12 cellular contexts compared by ENCODE assay signal in genomic region chr16:85306793-85307551, GRCh38.
DNase-seq lines count a peak whose midpoint lies in the region; ATAC-seq, FAIRE-seq and TF ChIP-seq lines count a peak whose summit lies in the region.
"Had no signal": no experiment of that assay in that cellular context is flagged by ENCODE, and none has a peak within 500 bp of the region (broad histone marks: within the 10 kb centered on the region; RNA-seq: fewer than 3 reads in every experiment).

No MANE protein-coding gene starts in this region.

- BruUV-seq in HCT116 (replicated peaks; lab: Mats Ljungman, UMichigan) = no TSS peak

- H3K4me3 ChIP-seq in HCT116 (replicated peaks in 1 of 2; ENCODE audit: low read depth in 1 of 2, low read length in 2 of 2) (no peak overlapping the region), ovary (no peak overlapping the region)

- H3K9me3 Mint-ChIP-seq in activated naive CD8-positive, alpha-beta T cell treated with anti-CD3 and anti-CD28 coated beads for 36 hours = no peaks in the 10 kb centered on the region
- H3K9me3 Mint-ChIP-seq in progenitor cell of endocrine pancreas (ENCODE audit: low read depth) = no peaks in the 10 kb centered on the region
- no peaks in the 10 kb centered on the region for H3K9me3 Mint-ChIP-seq in activated T-helper 17 cell treated with anti-CD3 and anti-CD28 coated beads, Interleukin-2, amount 50 U/mL, for 72 hours

- 77 to 78% (median 78%) methylated on average over 19 of the region's 19 CpGs for WGBS in ovary, 3 donors

- FAIRE-seq in H54 (lab: Jason Lieb, UNC) = no peak
- FAIRE-seq: bronchial epithelial cell had no signal

- no peak for TF ChIP-seq EP300 in ovary (IDR thresholded peaks at IDR 0.05)

- no peak for TF ChIP-seq RAD21 in HCT116 (IDR thresholded peaks at IDR 0.05; ENCODE audit: low read depth)

- ATAC-seq in HCT116 = no peak
- no peak for ATAC-seq in activated T-helper 17 cell treated with anti-CD3 and anti-CD28 coated beads, Interleukin-2, amount 50 U/mL, for 72 hours (replicated peaks)

- RAD21 ChIA-PET in HCT116 (lab: Charles Lee; ENCODE audit: low non-redundant PET in 1 of 2, low total read pairs in 2 of 2, uncharacterized antibody in 2 of 2, unreplicated experiment in 2 of 2) = no interaction called here

- H3K27me3 ChIP-seq in HCT116 (ENCODE audit: insufficient read depth, low read length) (no peaks in the 10 kb centered on the region), ovary (no peaks in the 10 kb centered on the region)

- H3K4me1 ChIP-seq in HCT116 (ENCODE audit: control insufficient read depth in 1 of 2, insufficient read depth in 2 of 2, low read length in 2 of 2) (peaks cover 37 to 47% of the 10 kb centered on the region in 2 experiments), ovary (ENCODE audit: insufficient read depth) (peaks cover 9% of the 10 kb centered on the region)

- no peak overlapping the region for H2AFZ ChIP-seq in HCT116 (ENCODE audit: low read depth, low read length, poor library complexity, severe bottlenecking)

- H3K36me3 ChIP-seq in HCT116 (ENCODE audit: control insufficient read depth in 1 of 2, insufficient read depth in 2 of 2, low read length in 2 of 2) (no peaks in the 10 kb centered on the region), ovary (no peaks in the 10 kb centered on the region)

- intact Hi-C loops in HCT116 (cut with micrococcal nuclease) (no loop called here), ovary (cut with DNase I) (no loop called here)

- DNase-seq in HCT116 (ENCODE audit: low read depth, low spot score) (no peak), progenitor cell of endocrine pancreas (ENCODE audit: low spot score, unreplicated experiment) (no peak), A172 (ENCODE audit: low spot score) (no peak), H54 (ENCODE audit: insufficient read length, low spot score) (no peak), ovary (no peak)
- no peak for DNase-seq in activated naive CD8-positive, alpha-beta T cell treated with anti-CD3 and anti-CD28 coated beads for 36 hours
- DNase-seq: DMS 273 treated with DMSO at 0.1 percent for 48 hours, NCI-H69, SK-N-SH had no signal

- no peaks in the 10 kb centered on the region for H3K79me2 ChIP-seq in HCT116 (ENCODE audit: insufficient read depth, low read length)

- no peak for TF ChIP-seq POLR2A in HCT116 (IDR thresholded peaks at IDR 0.05; ENCODE audit: borderline replicate concordance, extremely low read depth, insufficient read depth, insufficient read length)
- no peak for TF ChIP-seq POLR2A in H54 (IDR thresholded peaks at IDR 0.05; ENCODE audit: low read depth, low read length)
- no peak for TF ChIP-seq POLR2A in ovary (IDR thresholded peaks at IDR 0.05)

- H3K4me1 Mint-ChIP-seq in activated naive CD8-positive, alpha-beta T cell treated with anti-CD3 and anti-CD28 coated beads for 36 hours = peaks cover 51% of the 10 kb centered on the region
- peaks cover 23% of the 10 kb centered on the region for H3K4me1 Mint-ChIP-seq in progenitor cell of endocrine pancreas (ENCODE audit: low read depth)
- H3K4me1 Mint-ChIP-seq in activated T-helper 17 cell treated with anti-CD3 and anti-CD28 coated beads, Interleukin-2, amount 50 U/mL, for 72 hours = peaks cover 6% of the 10 kb centered on the region

- peak overlapping the region; percentile 71; the same call in 1 of the 2 replicates for H3K4me2 ChIP-seq in HCT116 (ENCODE audit: low read length)
- H3K4me2 ChIP-seq: SK-N-SH had no signal

- no peaks in the 10 kb centered on the region for H3K9me2 ChIP-seq in HCT116 (ENCODE audit: insufficient read depth)
- H3K9me2 ChIP-seq: SK-N-SH had no signal

- CTCF ChIA-PET in HCT116 (lab: Charles Lee) = interaction anchor here (1.4 to 4.6 kb wide), 4 partner anchors 9 to 192 kb away, joined by 5 to 21 read pairs (median 6); no protein-coding TSS in a partner anchor

- no peak for TF ChIP-seq CTCF in C4-2B (conservative IDR thresholded peaks at IDR 0.05)
- no peak for TF ChIP-seq CTCF in HCT116 (IDR thresholded peaks at IDR 0.05 in 2 of 3, conservative IDR thresholded peaks at IDR 0.05 in 1 of 3; ENCODE audit: borderline replicate concordance in 1 of 3, insufficient read depth in 1 of 3, low read depth in 2 of 3, low read length in 2 of 3)
- TF ChIP-seq CTCF in progenitor cell of endocrine pancreas (IDR thresholded peaks at IDR 0.05; ENCODE audit: unreplicated experiment) = no peak
- TF ChIP-seq CTCF in ovary (IDR thresholded peaks at IDR 0.05) = no peak

- H3K27me3 Mint-ChIP-seq in activated naive CD8-positive, alpha-beta T cell treated with anti-CD3 and anti-CD28 coated beads for 36 hours = no peaks in the 10 kb centered on the region
- H3K27me3 Mint-ChIP-seq in progenitor cell of endocrine pancreas = peaks cover 14% of the 10 kb centered on the region
- no peaks in the 10 kb centered on the region for H3K27me3 Mint-ChIP-seq in activated T-helper 17 cell treated with anti-CD3 and anti-CD28 coated beads, Interleukin-2, amount 50 U/mL, for 72 hours

- peak overlapping the region; percentile 37; the same call in 1 of the 2 replicates for H3K9ac ChIP-seq in HCT116 (ENCODE audit: low read length)
- H3K9ac ChIP-seq: SK-N-SH had no signal

- POLR2A ChIA-PET in HCT116 (lab: Charles Lee) = no interaction called here

- H3K27ac ChIP-seq in C4-2B (peak overlapping the region; percentile 60), HCT116 (ENCODE audit: low read depth, low read length) (peak overlapping the region; percentile 29; the same call in 1 of the 2 replicates), ovary (no peak overlapping the region)

- H3K36me3 Mint-ChIP-seq in activated naive CD8-positive, alpha-beta T cell treated with anti-CD3 and anti-CD28 coated beads for 36 hours = no peaks in the 10 kb centered on the region
- no peaks in the 10 kb centered on the region for H3K36me3 Mint-ChIP-seq in progenitor cell of endocrine pancreas (ENCODE audit: insufficient read depth)
- no peaks in the 10 kb centered on the region for H3K36me3 Mint-ChIP-seq in activated T-helper 17 cell treated with anti-CD3 and anti-CD28 coated beads, Interleukin-2, amount 50 U/mL, for 72 hours (ENCODE audit: low read depth)

- no peaks in the 10 kb centered on the region for H4K20me1 ChIP-seq in HCT116 (ENCODE audit: insufficient read depth)

- H3K27ac Mint-ChIP-seq in activated naive CD8-positive, alpha-beta T cell treated with anti-CD3 and anti-CD28 coated beads for 36 hours = peak overlapping the region; percentile 90
- peak overlapping the region; percentile 57 for H3K27ac Mint-ChIP-seq in progenitor cell of endocrine pancreas
- no peak overlapping the region for H3K27ac Mint-ChIP-seq in activated T-helper 17 cell treated with anti-CD3 and anti-CD28 coated beads, Interleukin-2, amount 50 U/mL, for 72 hours

- H3K9me3 ChIP-seq in HCT116 (ENCODE audit: control insufficient read depth in 1 of 2, insufficient read depth in 1 of 2, low read depth in 1 of 2, low read length in 2 of 2) (no peaks in the 10 kb centered on the region), ovary (no peaks in the 10 kb centered on the region)
- H3K9me3 ChIP-seq: SK-N-SH had no signal

- H3K4me3 Mint-ChIP-seq in activated naive CD8-positive, alpha-beta T cell treated with anti-CD3 and anti-CD28 coated beads for 36 hours = no peak overlapping the region
- no peak overlapping the region for H3K4me3 Mint-ChIP-seq in progenitor cell of endocrine pancreas (ENCODE audit: low read depth)
- no peak overlapping the region for H3K4me3 Mint-ChIP-seq in activated T-helper 17 cell treated with anti-CD3 and anti-CD28 coated beads, Interleukin-2, amount 50 U/mL, for 72 hours

TF ChIP-seq in HCT116, 20 proteins besides CTCF, POLR2A, EP300 and RAD21 (continues in another document):
- TF ChIP-seq SIN3A (IDR thresholded peaks at IDR 0.05; ENCODE audit: low read depth) (no peak), SP1 (IDR thresholded peaks at IDR 0.05; ENCODE audit: low read depth) (no peak), EZH2phosphoT487 (IDR thresholded peaks at IDR 0.05; ENCODE audit: borderline replicate concordance) (no peak), TCF7L2 (IDR thresholded peaks at IDR 0.05; ENCODE audit: borderline replicate concordance, extremely low read depth, insufficient read depth, insufficient read length) (no peak), MAX (IDR thresholded peaks at IDR 0.05) (no peak), YY1 (IDR thresholded peaks at IDR 0.05; ENCODE audit: extremely low read depth, insufficient replicate concordance, low read depth, low read length) (no peak), ZNF274 (IDR thresholded peaks at IDR 0.05; ENCODE audit: low read depth, low read length) (no peak), ELF1 (IDR thresholded peaks at IDR 0.05; ENCODE audit: borderline replicate concordance, low read depth) (no peak), REST (IDR thresholded peaks at IDR 0.05; ENCODE audit: low read depth) (no peak)

Comparison
In these comparisons a context has a peak if more than half of its experiments do, and no peak if none do; other contexts are left out.
1. H3K27ac ChIP-seq: peak in C4-2B (single experiment) and HCT116 (single experiment); none in ovary (0 of 2).